ENCODE assay signal across 3 cellular contexts in genomic region chr18:9216459-9216858, GRCh38.
TF ChIP-seq lines count a peak whose summit lies in the region.

No MANE protein-coding gene starts in this region.

TF ChIP-seq in HepG2, 621 proteins besides CTCF, POLR2A, EP300 and RAD21:
- peak; percentile 40; the same call in 1 of the 2 replicates for TF ChIP-seq MAFF (IDR thresholded peaks at IDR 0.05; ENCODE audit: low read depth, low read length)
- peak; percentile 57 to 62 for TF ChIP-seq MAFK (conservative IDR thresholded peaks at IDR 0.05 in 1 of 2, IDR thresholded peaks at IDR 0.05 in 1 of 2; ENCODE audit: low read length in 2 of 2)
- TF ChIP-seq IRF1 (CRISPR knock-in tag; IDR thresholded peaks at IDR 0.05; ENCODE audit: low read depth), result no peak

TF ChIP-seq in A549, 52 proteins besides CTCF, POLR2A, EP300 and RAD21:
- TF ChIP-seq GATA3 (IDR thresholded peaks at IDR 0.05; ENCODE audit: borderline replicate concordance), result no peak
- no peak for TF ChIP-seq SREBF2 (IDR thresholded peaks at IDR 0.05)
- no peak for TF ChIP-seq PHF8 (IDR thresholded peaks at IDR 0.05; ENCODE audit: borderline replicate concordance, low read depth)
- TF ChIP-seq MAFK (IDR thresholded peaks at IDR 0.05; ENCODE audit: partially characterized antibody), result peak; percentile 57
- no peak for TF ChIP-seq ZNF302 (CRISPR knock-in tag; IDR thresholded peaks at IDR 0.05)
- TF ChIP-seq CBX8 (IDR thresholded peaks at IDR 0.05), result no peak
- no peak for TF ChIP-seq BHLHE40 (IDR thresholded peaks at IDR 0.05; ENCODE audit: low read depth, low read length)
TF ChIP-seq in A549: peak in this region for 1.

TF ChIP-seq in IMR-90, 13 proteins besides CTCF, POLR2A, EP300 and RAD21:
- no peak for TF ChIP-seq NFE2L2 (IDR thresholded peaks at IDR 0.05; ENCODE audit: low read depth, low read length)
- no peak for TF ChIP-seq RFX5 (IDR thresholded peaks at IDR 0.05; ENCODE audit: low read depth, low read length)
- TF ChIP-seq USF2 (IDR thresholded peaks at IDR 0.05; ENCODE audit: low read depth, low read length), result no peak
- TF ChIP-seq MAFK (IDR thresholded peaks at IDR 0.05; ENCODE audit: low read depth, low read length), result peak; percentile 56
- TF ChIP-seq MAZ (IDR thresholded peaks at IDR 0.05; ENCODE audit: borderline replicate concordance, low read depth, low read length), result no peak
- no peak for TF ChIP-seq CHD1 (IDR thresholded peaks at IDR 0.05; ENCODE audit: low read depth, low read length)
- TF ChIP-seq MXI1 (IDR thresholded peaks at IDR 0.05; ENCODE audit: borderline replicate concordance, low read depth, low read length), result no peak
- TF ChIP-seq SMC3 (IDR thresholded peaks at IDR 0.05; ENCODE audit: low read depth, low read length), result no peak
- TF ChIP-seq CEBPB (IDR thresholded peaks at IDR 0.05; ENCODE audit: low read depth, low read length), result no peak
TF ChIP-seq in IMR-90: peak in this region for 1.
